ENCODE assay signal across 8 cellular contexts in the genomic region with DNA sequence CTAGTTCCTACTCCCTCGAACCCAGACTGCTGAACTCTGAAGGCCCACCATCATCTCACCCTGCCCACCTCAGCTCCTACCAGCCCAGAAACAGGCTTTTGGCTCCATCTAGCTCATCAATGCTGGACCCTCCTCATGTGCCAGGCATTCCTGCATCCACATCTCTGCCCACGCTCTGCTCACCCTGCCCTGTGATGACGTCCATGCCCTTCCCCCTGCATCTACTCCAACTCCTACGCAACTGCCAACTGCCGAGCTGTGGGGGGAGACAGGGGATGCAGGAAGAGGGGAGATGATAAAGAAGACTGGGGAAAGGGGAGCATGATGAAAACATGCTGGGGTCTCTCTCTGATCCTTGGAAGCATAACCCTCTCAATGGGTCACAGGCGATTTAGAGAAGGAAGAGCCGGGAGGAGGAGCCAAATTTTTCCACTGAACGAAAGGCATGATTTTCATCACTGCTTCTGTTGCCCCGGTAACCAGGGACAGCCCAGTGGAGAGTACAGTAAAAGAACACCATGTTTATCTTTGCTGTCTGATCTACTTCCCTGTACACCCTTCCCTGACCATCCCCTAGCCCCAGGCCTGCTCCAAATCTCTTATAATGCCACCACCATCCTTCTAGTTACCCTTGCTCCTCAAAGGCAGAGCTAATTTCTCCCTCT. TPM values are rescaled to one million over a fixed set of nuclear protein-coding genes. Genes with fewer than 3 reads are reported as not detected.
DNase-seq lines count a peak whose midpoint lies in the region; ATAC-seq, FAIRE-seq and TF ChIP-seq lines count a peak whose summit lies in the region.

No MANE protein-coding gene starts in this region.

- no peak overlapping the region for H3K27ac ChIP-seq in GM23248
- peak overlapping the region; percentile 88 for H3K27ac ChIP-seq in foreskin keratinocyte
- H3K27ac ChIP-seq in trophoblast cell (ENCODE audit: low read depth, low read length) = no peak overlapping the region
- H3K27ac ChIP-seq in SJCRH30 = no peak overlapping the region

- H3K9ac ChIP-seq in GM23248 (no peak overlapping the region), trophoblast cell (ENCODE audit: low read length) (no peak overlapping the region)

- no peaks in the 10 kb centered on the region for H3K9me3 ChIP-seq in GM23248 (ENCODE audit: low read depth)
- no peaks in the 10 kb centered on the region for H3K9me3 ChIP-seq in trophoblast cell (ENCODE audit: insufficient read depth, low read depth, low read length)
- no peaks in the 10 kb centered on the region for H3K9me3 ChIP-seq in SJCRH30 (replicated peaks)

- FAIRE-seq in GM12891 (lab: Jason Lieb, UNC) = no peak

- H2AFZ ChIP-seq in GM23248 (no peak overlapping the region), trophoblast cell (ENCODE audit: insufficient read depth, low read length, poor library complexity) (peak overlapping the region; percentile 13)

- no peaks in the 10 kb centered on the region for H3K79me1 ChIP-seq in trophoblast cell (ENCODE audit: low read length)

- ATAC-seq in foreskin keratinocyte (no peak), GM18517 (IDR thresholded peaks at IDR 0.05; ENCODE audit: unreplicated experiment) (no peak)

- no peaks in the 10 kb centered on the region for H3K9me2 ChIP-seq in GM23248 (ENCODE audit: insufficient read depth)

- H3K4ac ChIP-seq in trophoblast cell (ENCODE audit: low read depth, low read length) = no peak overlapping the region

- no peak overlapping the region for H3K23ac ChIP-seq in trophoblast cell (ENCODE audit: low read length)

- DNase-seq in GM23248 = peak; percentile 54
- peak; percentile 81 for DNase-seq in activated CD4-positive, alpha-beta T cell treated with anti-CD3 and anti-CD28 coated beads, Interleukin-2, amount 10 ng/mL, durations not matched to agents 24 days and 14 days
- no peak for DNase-seq in foreskin keratinocyte
- peak; percentile 18 to 47 for DNase-seq in trophoblast cell
- no peak for DNase-seq in GM12891 (ENCODE audit: insufficient read length, low spot score)
- no peak for DNase-seq in SJCRH30
- no peak for DNase-seq in activated CD4-positive, CD25-positive, alpha-beta regulatory T cell (lab: John Stamatoyannopoulos, UW)

- H3K36me3 ChIP-seq in GM23248 (ENCODE audit: low read depth) = no peaks in the 10 kb centered on the region
- no peaks in the 10 kb centered on the region for H3K36me3 ChIP-seq in trophoblast cell (ENCODE audit: control insufficient read depth in 1 of 2, insufficient read depth in 2 of 2, low read length in 2 of 2)
- no peaks in the 10 kb centered on the region for H3K36me3 ChIP-seq in SJCRH30

- no peaks in the 10 kb centered on the region for H3K9me3 Mint-ChIP-seq in activated CD4-positive, alpha-beta T cell treated with anti-CD3 and anti-CD28 coated beads, Interleukin-2, amount 10 ng/mL, durations not matched to agents 24 days and 14 days

- no peak overlapping the region for H3K4me3 ChIP-seq in GM23248
- H3K4me3 ChIP-seq in trophoblast cell (ENCODE audit: low read depth, low read length) = no peak overlapping the region
- H3K4me3 ChIP-seq in SJCRH30 = no peak overlapping the region

- TF ChIP-seq POLR2A in GM12891 (IDR thresholded peaks at IDR 0.05; ENCODE audit: low read depth, low read length) = no peak

- peak overlapping the region; percentile 91 for H3K27ac Mint-ChIP-seq in activated CD4-positive, alpha-beta T cell treated with anti-CD3 and anti-CD28 coated beads, Interleukin-2, amount 10 ng/mL, durations not matched to agents 24 days and 14 days

- no peak overlapping the region for H4K12ac ChIP-seq in trophoblast cell (ENCODE audit: low read depth, low read length)

- intact Hi-C loops in activated CD4-positive, alpha-beta T cell treated with anti-CD3 and anti-CD28 coated beads, Interleukin-2, amount 10 ng/mL, durations not matched to agents 24 days and 14 days (cut with micrococcal nuclease) = no loop called here

- peaks cover 78% of the 10 kb centered on the region for H3K4me1 Mint-ChIP-seq in activated CD4-positive, alpha-beta T cell treated with anti-CD3 and anti-CD28 coated beads, Interleukin-2, amount 10 ng/mL, durations not matched to agents 24 days and 14 days

- no peak for TF ChIP-seq CTCF in foreskin keratinocyte (conservative IDR thresholded peaks at IDR 0.05)

- H3K79me2 ChIP-seq in GM23248 (ENCODE audit: insufficient read depth) (no peaks in the 10 kb centered on the region), trophoblast cell (ENCODE audit: control insufficient read depth, insufficient read depth, low read length, poor library complexity) (no peaks in the 10 kb centered on the region)

- peak overlapping the region; percentile 5 for H4K91ac ChIP-seq in trophoblast cell (ENCODE audit: low read depth, low read length)

- H3K4me1 ChIP-seq in GM23248 (ENCODE audit: insufficient read depth) = peaks cover 12% of the 10 kb centered on the region
- peaks cover 42% of the 10 kb centered on the region for H3K4me1 ChIP-seq in foreskin keratinocyte
- H3K4me1 ChIP-seq in trophoblast cell (ENCODE audit: control insufficient read depth in 1 of 2, insufficient read depth in 2 of 2, low read length in 2 of 2) = peaks cover 8 to 12% of the 10 kb centered on the region in 2 experiments
- no peaks in the 10 kb centered on the region for H3K4me1 ChIP-seq in SJCRH30

- H3K4me2 ChIP-seq in GM23248 (ENCODE audit: unreplicated experiment) (no peak overlapping the region), trophoblast cell (ENCODE audit: low read length) (no peak overlapping the region)

- peak overlapping the region; percentile 42 for H3K14ac ChIP-seq in trophoblast cell (ENCODE audit: low read length)

- no peaks in the 10 kb centered on the region for H4K20me1 ChIP-seq in GM23248 (ENCODE audit: insufficient read depth)

- H2AK5ac ChIP-seq in trophoblast cell (ENCODE audit: low read length) = peak overlapping the region; percentile 43

- H2BK12ac ChIP-seq in trophoblast cell (ENCODE audit: low read length) = peak overlapping the region; percentile 38

- H3K4me3 Mint-ChIP-seq in activated CD4-positive, alpha-beta T cell treated with anti-CD3 and anti-CD28 coated beads, Interleukin-2, amount 10 ng/mL, durations not matched to agents 24 days and 14 days = peak overlapping the region; percentile 93

- H3K18ac ChIP-seq in trophoblast cell (ENCODE audit: low read length) = peak overlapping the region; percentile 42

- H3F3A ChIP-seq in GM23248 (ENCODE audit: insufficient read depth) = peaks cover 15% of the 10 kb centered on the region; the same call in 1 of the 2 replicates

- H3K27me3 Mint-ChIP-seq in activated CD4-positive, alpha-beta T cell treated with anti-CD3 and anti-CD28 coated beads, Interleukin-2, amount 10 ng/mL, durations not matched to agents 24 days and 14 days = no peaks in the 10 kb centered on the region

- H3K27me3 ChIP-seq in GM23248 (replicated peaks; ENCODE audit: insufficient read depth) (no peaks in the 10 kb centered on the region), foreskin keratinocyte (no peaks in the 10 kb centered on the region), trophoblast cell (ENCODE audit: insufficient read depth, low read length) (no peaks in the 10 kb centered on the region), SJCRH30 (peaks cover 5% of the 10 kb centered on the region; the same call in 1 of the 2 replicates)

- H4K8ac ChIP-seq in trophoblast cell (ENCODE audit: low read depth, low read length) = no peak overlapping the region

- peaks cover 40% of the 10 kb centered on the region for H3K36me3 Mint-ChIP-seq in activated CD4-positive, alpha-beta T cell treated with anti-CD3 and anti-CD28 coated beads, Interleukin-2, amount 10 ng/mL, durations not matched to agents 24 days and 14 days (ENCODE audit: low read depth)

- 58% methylated on average over 9 of the region's 9 CpGs for WGBS in GM23248 (ENCODE audit: low coverage in 1 of 2, low lambda C conversion rate in 2 of 2, missing lambda C conversion rate in 2 of 2), 2 experiments
- no CpG with 5 or more reads among the region's 9 CpGs for WGBS in trophoblast cell (ENCODE audit: extremely low coverage, insufficient coverage, insufficient read length)

- in situ Hi-C loops in GM23248 (cut with MboI) = loop anchor here (5.0 kb wide), 1 partner anchor 39 kb away; no protein-coding TSS in a partner anchor

- H2BK5ac ChIP-seq in trophoblast cell (ENCODE audit: low read depth, low read length, poor library complexity) = no peak overlapping the region

- no peak overlapping the region for H2BK120ac ChIP-seq in trophoblast cell (ENCODE audit: insufficient read depth, low read length, poor library complexity)

TF ChIP-seq in GM12891, 5 proteins besides CTCF, POLR2A, EP300 and RAD21:
- TF ChIP-seq PAX5 (IDR thresholded peaks at IDR 0.05; ENCODE audit: insufficient read depth, low read length, severe bottlenecking) (no peak), POU2F2 (IDR thresholded peaks at IDR 0.05; ENCODE audit: low read depth, low read length) (no peak), SPI1 (IDR thresholded peaks at IDR 0.05; ENCODE audit: low read depth, low read length) (no peak), TAF1 (IDR thresholded peaks at IDR 0.05; ENCODE audit: low read depth, low read length) (no peak), POLR2AphosphoS5 (IDR thresholded peaks at IDR 0.05; ENCODE audit: low read depth, low read length) (no peak)

RNA-seq across cellular contexts. Expression of a gene that starts 44.3 kb away (rescaled TPM):
- not detected in 2 replicates for total RNA-seq in GM23248 (2014; rRNA removed; shearing (Covaris generic))
- polyA plus RNA-seq in GM23248 (2016; fragmentation: Nextera tagmentation; extraction: Ambion mirVana) (0.24 and 0.34 TPM in 2 replicates), foreskin keratinocyte (0.07 and 0.09 TPM in 2 replicates)
- total RNA-seq in activated CD4-positive, alpha-beta T cell treated with anti-CD3 and anti-CD28 coated beads, Interleukin-2, amount 10 ng/mL, durations not matched to agents 24 days and 14 days = not detected in 2 replicates
- total RNA-seq in foreskin keratinocyte = under 0.01 and 0.03 TPM in 2 replicates
- 0.03 TPM in 2 replicates for polyA plus RNA-seq in trophoblast cell (2013)
- polyA plus RNA-seq in GM12891 (2012; ENCODE audit: low read depth, missing spikeins) = not detected
- total RNA-seq in SJCRH30 (2014; rRNA removed; shearing (Covaris generic)) = 0.36 and 0.43 TPM in 2 replicates

Comparison
In these comparisons a context has a peak if more than half of its experiments do, and no peak if none do; other contexts are left out.
1. DNase-seq: peak in GM23248 (single experiment), activated CD4-positive, alpha-beta T cell treated with anti-CD3 and anti-CD28 coated beads, Interleukin-2, amount 10 ng/mL, durations not matched to agents 24 days and 14 days (single experiment) and trophoblast cell (2 of 2); none in foreskin keratinocyte (0 of 2), GM12891 (single experiment), SJCRH30 (0 of 2) and activated CD4-positive, CD25-positive, alpha-beta regulatory T cell (0 of 4).